9 cellular contexts compared by ENCODE assay signal in genomic region chr20:50260480-50261221, GRCh38.
A peak's percentile ranks its signal among the peaks of the same experiment; 100 is the strongest.
DNase-seq lines count a peak whose midpoint lies in the region; ATAC-seq and TF ChIP-seq lines count a peak whose summit lies in the region.
"Had no signal": no experiment of that assay in that cellular context is flagged by ENCODE, and none has a peak within 500 bp of the region (broad histone marks: within the 10 kb centered on the region; RNA-seq: fewer than 3 reads in every experiment).

No MANE protein-coding gene starts in this region.

- TF ChIP-seq CTCF in neural progenitor cell (IDR thresholded peaks at IDR 0.05): no peak

- no peaks in the 10 kb centered on the region for H3F3A ChIP-seq in neural progenitor cell (ENCODE audit: low read depth)

- no peaks in the 10 kb centered on the region for H3K9me3 ChIP-seq in neural progenitor cell (ENCODE audit: low read depth)

- no peak overlapping the region for H2AFZ ChIP-seq in neural progenitor cell (replicated peaks)

- no peak overlapping the region for H3K9ac ChIP-seq in neural progenitor cell

- peak overlapping the region; percentile 72 for H3K27ac Mint-ChIP-seq in central memory CD8-positive, alpha-beta T cell (ENCODE audit: low read depth)
- H3K27ac Mint-ChIP-seq in neural progenitor cell: peak overlapping the region; percentile 85
- H3K27ac Mint-ChIP-seq in activated CD4-positive, alpha-beta memory T cell treated with anti-CD3 and anti-CD28 coated beads, Interleukin-2, amount 10 ng/mL, durations not matched to agents 7 days and 5 days: no peak overlapping the region

- POLR2A ChIA-PET in activated CD4-positive, alpha-beta memory T cell treated with anti-CD3 and anti-CD28 coated beads, Interleukin-2, amount 10 ng/mL, durations not matched to agents 7 days and 5 days (lab: Charles Lee): no interaction called here

- H3K4me2 ChIP-seq in neural progenitor cell: no peak overlapping the region

- H3K4me1 Mint-ChIP-seq in central memory CD8-positive, alpha-beta T cell: no peaks in the 10 kb centered on the region
- H3K4me1 Mint-ChIP-seq in neural progenitor cell: peaks cover 3% of the 10 kb centered on the region
- peaks cover 28% of the 10 kb centered on the region for H3K4me1 Mint-ChIP-seq in activated CD4-positive, alpha-beta memory T cell treated with anti-CD3 and anti-CD28 coated beads, Interleukin-2, amount 10 ng/mL, durations not matched to agents 7 days and 5 days

- no peaks in the 10 kb centered on the region for H3K36me3 Mint-ChIP-seq in central memory CD8-positive, alpha-beta T cell (ENCODE audit: insufficient read depth)
- H3K36me3 Mint-ChIP-seq in neural progenitor cell: no peaks in the 10 kb centered on the region
- H3K36me3 Mint-ChIP-seq in activated CD4-positive, alpha-beta memory T cell treated with anti-CD3 and anti-CD28 coated beads, Interleukin-2, amount 10 ng/mL, durations not matched to agents 7 days and 5 days (ENCODE audit: low read depth): no peaks in the 10 kb centered on the region

- no peak for ATAC-seq in central memory CD8-positive, alpha-beta T cell (replicated peaks; ENCODE audit: extremely low read depth, poor library complexity, severe bottlenecking)
- ATAC-seq in GM21529 (IDR thresholded peaks at IDR 0.05; ENCODE audit: unreplicated experiment): no peak
- ATAC-seq in GM21526 (IDR thresholded peaks at IDR 0.05; ENCODE audit: low FRiP score, unreplicated experiment): no peak

- CTCF ChIA-PET in activated CD4-positive, alpha-beta memory T cell treated with anti-CD3 and anti-CD28 coated beads, Interleukin-2, amount 10 ng/mL, durations not matched to agents 7 days and 5 days (lab: Charles Lee): interaction anchor here (0.7 kb wide), 1 partner anchor 68 kb away, joined by 3 read pairs; no protein-coding TSS in a partner anchor

- no peaks in the 10 kb centered on the region for H4K20me1 ChIP-seq in neural progenitor cell (ENCODE audit: low read depth)

- H3K27me3 Mint-ChIP-seq in central memory CD8-positive, alpha-beta T cell: no peaks in the 10 kb centered on the region
- peaks cover 17% of the 10 kb centered on the region for H3K27me3 Mint-ChIP-seq in neural progenitor cell (ENCODE audit: insufficient read depth, low read depth)
- H3K27me3 Mint-ChIP-seq in activated CD4-positive, alpha-beta memory T cell treated with anti-CD3 and anti-CD28 coated beads, Interleukin-2, amount 10 ng/mL, durations not matched to agents 7 days and 5 days: no peaks in the 10 kb centered on the region

- no peak overlapping the region for H3K27ac ChIP-seq in neural progenitor cell

- no peak overlapping the region for H3K4me3 ChIP-seq in neural progenitor cell

- no peak overlapping the region for H3K4me3 Mint-ChIP-seq in central memory CD8-positive, alpha-beta T cell
- no peak overlapping the region for H3K4me3 Mint-ChIP-seq in neural progenitor cell
- H3K4me3 Mint-ChIP-seq in activated CD4-positive, alpha-beta memory T cell treated with anti-CD3 and anti-CD28 coated beads, Interleukin-2, amount 10 ng/mL, durations not matched to agents 7 days and 5 days: no peak overlapping the region

- no peaks in the 10 kb centered on the region for H3K36me3 ChIP-seq in neural progenitor cell

- H3K9me3 Mint-ChIP-seq in central memory CD8-positive, alpha-beta T cell: no peaks in the 10 kb centered on the region
- no peaks in the 10 kb centered on the region for H3K9me3 Mint-ChIP-seq in neural progenitor cell
- H3K9me3 Mint-ChIP-seq in activated CD4-positive, alpha-beta memory T cell treated with anti-CD3 and anti-CD28 coated beads, Interleukin-2, amount 10 ng/mL, durations not matched to agents 7 days and 5 days: no peaks in the 10 kb centered on the region

- no peaks in the 10 kb centered on the region for H3K4me1 ChIP-seq in neural progenitor cell

- H3K27me3 ChIP-seq in neural progenitor cell: no peaks in the 10 kb centered on the region

- no peaks in the 10 kb centered on the region for H3K79me2 ChIP-seq in neural progenitor cell (ENCODE audit: low read depth)

- DNase-seq in EH (ENCODE audit: low read depth) (peak; percentile 40), NCI-H2029 (lab: John Stamatoyannopoulos, UW) (peak; percentile 22), neural progenitor cell (ENCODE audit: low spot score) (no peak), C1 segment of cervical spinal cord (lab: John Stamatoyannopoulos, UW) (no peak)
- no peak for DNase-seq in central memory CD8-positive, alpha-beta T cell (ENCODE audit: low spot score in 2 of 2)
- no peak for DNase-seq in activated CD4-positive, alpha-beta memory T cell treated with anti-CD3 and anti-CD28 coated beads, Interleukin-2, amount 10 ng/mL, durations not matched to agents 7 days and 5 days
- DNase-seq: anterior cingulate cortex had no signal

Comparison
In these comparisons a context has a peak if more than half of its experiments do, and no peak if none do; other contexts are left out.
1. DNase-seq: peak in EH (single experiment) and NCI-H2029 (single experiment); none in central memory CD8-positive, alpha-beta T cell (0 of 2), neural progenitor cell (single experiment), C1 segment of cervical spinal cord (0 of 14) and activated CD4-positive, alpha-beta memory T cell treated with anti-CD3 and anti-CD28 coated beads, Interleukin-2, amount 10 ng/mL, durations not matched to agents 7 days and 5 days (single experiment).